ENCODE assay signal across 8 cellular contexts in genomic region chr1:229664133-229664689, GRCh38. TPM values are rescaled to one million over a fixed set of nuclear protein-coding genes. Genes with fewer than 3 reads are reported as not detected.
DNase-seq lines count a peak whose midpoint lies in the region; ATAC-seq, FAIRE-seq and TF ChIP-seq lines count a peak whose summit lies in the region.

No MANE protein-coding gene starts in this region.

- H3K9me3 ChIP-seq in SJCRH30 (replicated peaks): no peaks in the 10 kb centered on the region

- H3K27ac Mint-ChIP-seq in activated naive CD4-positive, alpha-beta T cell treated with anti-CD3 and anti-CD28 coated beads, Interleukin-2, amount 10 ng/mL, durations not matched to agents 7 days and 5 days: no peak overlapping the region

- peak; percentile 60 to 78 for DNase-seq in SJCRH30
- peak; percentile 56 for DNase-seq in activated naive CD4-positive, alpha-beta T cell treated with anti-CD3 and anti-CD28 coated beads, Interleukin-2, amount 10 ng/mL, durations not matched to agents 7 days and 5 days
- peak; percentile 80 for DNase-seq in pons (ENCODE audit: low spot score)
- no peak for DNase-seq in NCI-H1436 treated with DMSO at 0.1 percent for 48 hours (lab: John Stamatoyannopoulos, UW)
- no peak for DNase-seq in D721Med (ENCODE audit: insufficient read length, low spot score)
- DNase-seq in UCSD-AML1 (lab: John Stamatoyannopoulos, UW; ENCODE audit: unreplicated experiment): no peak
- no peak for DNase-seq in NCI-H1436 (lab: John Stamatoyannopoulos, UW)

- ATAC-seq in GM21423 (IDR thresholded peaks at IDR 0.05; ENCODE audit: unreplicated experiment): peak; percentile 60

- no peak for FAIRE-seq in D721Med (lab: Jason Lieb, UNC)

- no peak overlapping the region for H3K27ac ChIP-seq in SJCRH30

- H3K9me3 Mint-ChIP-seq in activated naive CD4-positive, alpha-beta T cell treated with anti-CD3 and anti-CD28 coated beads, Interleukin-2, amount 10 ng/mL, durations not matched to agents 7 days and 5 days: no peaks in the 10 kb centered on the region

- CTCF ChIA-PET in activated naive CD4-positive, alpha-beta T cell treated with anti-CD3 and anti-CD28 coated beads, Interleukin-2, amount 10 ng/mL, durations not matched to agents 7 days and 5 days (lab: Charles Lee): interaction anchor here (1.1 kb wide), 1 partner anchor 502 kb away, joined by 3 read pairs; no protein-coding TSS in a partner anchor

- H3K4me1 Mint-ChIP-seq in activated naive CD4-positive, alpha-beta T cell treated with anti-CD3 and anti-CD28 coated beads, Interleukin-2, amount 10 ng/mL, durations not matched to agents 7 days and 5 days: peaks cover 5% of the 10 kb centered on the region

- H3K27me3 Mint-ChIP-seq in activated naive CD4-positive, alpha-beta T cell treated with anti-CD3 and anti-CD28 coated beads, Interleukin-2, amount 10 ng/mL, durations not matched to agents 7 days and 5 days: no peaks in the 10 kb centered on the region

- H3K4me3 Mint-ChIP-seq in activated naive CD4-positive, alpha-beta T cell treated with anti-CD3 and anti-CD28 coated beads, Interleukin-2, amount 10 ng/mL, durations not matched to agents 7 days and 5 days: no peak overlapping the region

- peaks cover 18% of the 10 kb centered on the region for H3K36me3 ChIP-seq in SJCRH30

- no peak for TF ChIP-seq CTCF in D721Med (IDR thresholded peaks at IDR 0.05; ENCODE audit: insufficient read depth, missing control alignments)

- H3K27me3 ChIP-seq in SJCRH30: no peaks in the 10 kb centered on the region

- no peak overlapping the region for H3K4me3 ChIP-seq in SJCRH30

- peaks cover 9% of the 10 kb centered on the region for H3K36me3 Mint-ChIP-seq in activated naive CD4-positive, alpha-beta T cell treated with anti-CD3 and anti-CD28 coated beads, Interleukin-2, amount 10 ng/mL, durations not matched to agents 7 days and 5 days

- peaks cover 18% of the 10 kb centered on the region for H3K4me1 ChIP-seq in SJCRH30

RNA-seq across cellular contexts. Expression of gene URB2, which starts 38.2 kb away (rescaled TPM):
- total RNA-seq in SJCRH30 (2014; rRNA removed; shearing (Covaris generic)): 33.3 and 34.4 TPM in 2 replicates

RNA-seq across cellular contexts. Expression of gene TAF5L, which starts 38.3 kb away (rescaled TPM):
- 26.7 and 28.7 TPM in 2 replicates for total RNA-seq in SJCRH30 (2014; rRNA removed; shearing (Covaris generic))

Comparison
In these comparisons a context has a peak if more than half of its experiments do, and no peak if none do; other contexts are left out.
1. DNase-seq: peak in SJCRH30 (2 of 2), activated naive CD4-positive, alpha-beta T cell treated with anti-CD3 and anti-CD28 coated beads, Interleukin-2, amount 10 ng/mL, durations not matched to agents 7 days and 5 days (single experiment) and pons (single experiment); none in NCI-H1436 treated with DMSO at 0.1 percent for 48 hours (single experiment), D721Med (single experiment), UCSD-AML1 (single experiment) and NCI-H1436 (single experiment).